ENCODE assay signal across 1 cellular context in genomic region chr9:108933231-108933630, GRCh38.
TF ChIP-seq lines count a peak whose summit lies in the region.

No MANE protein-coding gene starts in this region.

TF ChIP-seq in GM12878, 131 proteins besides CTCF, POLR2A, EP300 and RAD21 (continued from another document):
- TF ChIP-seq POU2F2 (IDR thresholded peaks at IDR 0.05; ENCODE audit: borderline replicate concordance, low read depth, low read length) (no peak), IKZF2 (IDR thresholded peaks at IDR 0.05) (no peak), MXI1 (IDR thresholded peaks at IDR 0.05; ENCODE audit: low read depth, low read length) (no peak), MEF2B (IDR thresholded peaks at IDR 0.05; ENCODE audit: partially characterized antibody, poor library complexity, severe bottlenecking) (no peak), KAT2A (conservative IDR thresholded peaks at IDR 0.05; ENCODE audit: control insufficient read depth, low read depth, low read length) (no peak), SPI1 (IDR thresholded peaks at IDR 0.05; ENCODE audit: borderline replicate concordance, insufficient read depth, low read depth, low read length) (no peak), HDAC2 (IDR thresholded peaks at IDR 0.05) (no peak), CBX5 (IDR thresholded peaks at IDR 0.05; ENCODE audit: low read depth) (no peak), GATAD2B (conservative IDR thresholded peaks at IDR 0.05; ENCODE audit: low read depth) (no peak), TARDBP (IDR thresholded peaks at IDR 0.05; ENCODE audit: borderline replicate concordance) (no peak), HDAC6 (IDR thresholded peaks at IDR 0.05; ENCODE audit: unreplicated experiment) (no peak), ESRRA (IDR thresholded peaks at IDR 0.05; ENCODE audit: low read length) (no peak), RBBP5 (conservative IDR thresholded peaks at IDR 0.05) (no peak), BCLAF1 (IDR thresholded peaks at IDR 0.05) (no peak), MTA3 (IDR thresholded peaks at IDR 0.05; ENCODE audit: borderline replicate concordance, low read length) (no peak), PRDM15 (CRISPR knock-in tag; IDR thresholded peaks at IDR 0.05) (no peak)
TF ChIP-seq in GM12878: peak in this region for 0.
